8 cellular contexts compared by ENCODE assay signal in the genomic region with DNA sequence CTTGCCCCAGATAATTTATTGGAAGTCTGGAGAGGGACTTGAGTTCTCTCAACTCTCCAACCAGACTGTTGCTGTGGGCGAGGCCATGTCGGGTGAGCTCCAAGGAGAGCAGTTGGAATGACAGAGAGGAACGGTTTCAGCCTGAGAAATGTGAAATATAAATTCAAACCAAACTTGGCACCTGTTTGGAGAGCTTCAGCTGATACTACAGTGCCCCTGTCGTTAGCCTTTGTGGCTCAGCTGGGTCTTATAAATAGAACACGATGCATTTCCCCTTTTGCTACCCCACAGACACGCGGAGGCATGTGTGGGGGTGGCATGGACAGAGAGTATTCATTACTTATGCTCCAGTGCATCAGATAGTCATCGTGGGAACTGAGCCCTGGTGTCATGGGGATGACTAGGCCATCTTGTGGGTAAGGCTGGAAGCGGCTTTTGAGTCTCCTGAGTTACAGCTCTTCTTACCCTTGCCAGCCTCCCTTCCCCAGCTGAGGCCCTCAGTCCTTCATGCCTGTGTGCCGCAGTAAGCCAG. TPM values are rescaled to one million over a fixed set of nuclear protein-coding genes. Genes with fewer than 3 reads are reported as not detected.
DNase-seq lines count a peak whose midpoint lies in the region; ATAC-seq, FAIRE-seq and TF ChIP-seq lines count a peak whose summit lies in the region.

No MANE protein-coding gene starts in this region.

- peak; percentile 33 for ATAC-seq in GM21619 (IDR thresholded peaks at IDR 0.05; ENCODE audit: unreplicated experiment)

- no peak overlapping the region for H3K9ac ChIP-seq in fibroblast of lung (ENCODE audit: insufficient read depth, low read length)
- no peak overlapping the region for H3K9ac ChIP-seq in parathyroid adenoma

- H3K4me1 ChIP-seq in fibroblast of lung (ENCODE audit: control insufficient read depth, extremely low read depth, insufficient read depth, low read length): peaks cover 75% of the 10 kb centered on the region
- peaks cover 15% of the 10 kb centered on the region for H3K4me1 ChIP-seq in parathyroid adenoma

- peaks cover 96% of the 10 kb centered on the region for H3K79me2 ChIP-seq in fibroblast of lung (ENCODE audit: control insufficient read depth, insufficient read depth, low read length)
- H3K79me2 ChIP-seq in parathyroid adenoma: peaks cover 13% of the 10 kb centered on the region

- H3K27me3 ChIP-seq in fibroblast of lung (ENCODE audit: control insufficient read depth, insufficient read depth, low read length) (no peaks in the 10 kb centered on the region), parathyroid adenoma (ENCODE audit: control insufficient read depth, insufficient read depth, low read length) (no peaks in the 10 kb centered on the region)

- H3K36me3 ChIP-seq in fibroblast of lung (ENCODE audit: control insufficient read depth, insufficient read depth, low read length): peaks cover 13% of the 10 kb centered on the region
- H3K36me3 ChIP-seq in parathyroid adenoma (ENCODE audit: control insufficient read depth, insufficient read depth, low read length): no peaks in the 10 kb centered on the region

- FAIRE-seq in HTR-8/SVneo (lab: Jason Lieb, UNC): no peak

- H3K4me3 ChIP-seq in fibroblast of lung (replicated peaks in 1 of 4; ENCODE audit: control extremely low read depth in 1 of 4, insufficient read depth in 1 of 4, low read depth in 3 of 4, low read length in 4 of 4): peak overlapping the region in 1 of 4 experiments; percentile 12
- H3K4me3 ChIP-seq in parathyroid adenoma (ENCODE audit: low read depth, low read length): no peak overlapping the region

- H3K4me2 ChIP-seq in fibroblast of lung (ENCODE audit: extremely low read depth, insufficient read depth, low read length) (peak overlapping the region; percentile 75), parathyroid adenoma (ENCODE audit: low read length) (peak overlapping the region; percentile 3)

- H3K27ac ChIP-seq in fibroblast of lung (ENCODE audit: insufficient read depth, low read length): peak overlapping the region; percentile 81
- peak overlapping the region; percentile 15 for H3K27ac ChIP-seq in parathyroid adenoma

- H2AFZ ChIP-seq in fibroblast of lung (ENCODE audit: low read length): no peak overlapping the region
- H2AFZ ChIP-seq in parathyroid adenoma: no peak overlapping the region

- H3K9me3 ChIP-seq in fibroblast of lung (ENCODE audit: control insufficient read depth, insufficient read depth, low read depth, low read length): no peaks in the 10 kb centered on the region
- no peaks in the 10 kb centered on the region for H3K9me3 ChIP-seq in parathyroid adenoma (ENCODE audit: control insufficient read depth, low read length)

- peaks cover 2% of the 10 kb centered on the region for H4K20me1 ChIP-seq in fibroblast of lung (ENCODE audit: control insufficient read depth, extremely low read depth, insufficient read depth, low read length)

- DNase-seq in GF-D8 (lab: John Stamatoyannopoulos, UW) (peak; percentile 70), LHCN-M2 (ENCODE audit: low read depth) (peak; percentile 97), fibroblast of lung (ENCODE audit: low read depth in 2 of 2) (peak; percentile 63 to 90), NCI-H2196 treated with DMSO at 0.1 percent for 48 hours (lab: John Stamatoyannopoulos, UW; ENCODE audit: unreplicated experiment) (no peak), HTR-8/SVneo (ENCODE audit: insufficient read length, low spot score) (no peak)
- peak; percentile 61 to 67 for DNase-seq in activated CD4-positive, alpha-beta T cell treated with anti-CD3 and anti-CD28 coated beads, Interleukin-2, amount 50 U/mL, for 4 hours

- TF ChIP-seq CTCF in fibroblast of lung (conservative IDR thresholded peaks at IDR 0.05 in 1 of 2, IDR thresholded peaks at IDR 0.05 in 1 of 2; ENCODE audit: low read depth in 1 of 2, low read length in 2 of 2) (peak; percentile 13 to 17), parathyroid adenoma (IDR thresholded peaks at IDR 0.05) (no peak)

RNA-seq across cellular contexts. Expression of gene SMAD3, which starts 15.6 kb away (rescaled TPM):
- total RNA-seq in LHCN-M2 (2014; rRNA removed) (18.2 and 35.4 TPM in 2 replicates), fibroblast of lung (48.8 and 69.9 TPM in 2 replicates)
- polyA plus RNA-seq in LHCN-M2 (2012): 43.2 TPM
- 173 and 210 TPM in 2 replicates for polyA plus RNA-seq in fibroblast of lung
- 201 and 211 TPM in 2 replicates for polyA plus RNA-seq in fibroblast of lung (2012)
- polyA minus RNA-seq in fibroblast of lung (ENCODE audit: low replicate concordance): 738 and 1,027 TPM in 2 replicates

Comparison
In these comparisons a context has a peak if more than half of its experiments do, and no peak if none do; other contexts are left out.
1. DNase-seq: peak in GF-D8 (single experiment), LHCN-M2 (single experiment), activated CD4-positive, alpha-beta T cell treated with anti-CD3 and anti-CD28 coated beads, Interleukin-2, amount 50 U/mL, for 4 hours (2 of 2) and fibroblast of lung (2 of 2); none in NCI-H2196 treated with DMSO at 0.1 percent for 48 hours (single experiment) and HTR-8/SVneo (single experiment).